Comparison of ENCODE assay signal across 8 cellular contexts in the genomic region with DNA sequence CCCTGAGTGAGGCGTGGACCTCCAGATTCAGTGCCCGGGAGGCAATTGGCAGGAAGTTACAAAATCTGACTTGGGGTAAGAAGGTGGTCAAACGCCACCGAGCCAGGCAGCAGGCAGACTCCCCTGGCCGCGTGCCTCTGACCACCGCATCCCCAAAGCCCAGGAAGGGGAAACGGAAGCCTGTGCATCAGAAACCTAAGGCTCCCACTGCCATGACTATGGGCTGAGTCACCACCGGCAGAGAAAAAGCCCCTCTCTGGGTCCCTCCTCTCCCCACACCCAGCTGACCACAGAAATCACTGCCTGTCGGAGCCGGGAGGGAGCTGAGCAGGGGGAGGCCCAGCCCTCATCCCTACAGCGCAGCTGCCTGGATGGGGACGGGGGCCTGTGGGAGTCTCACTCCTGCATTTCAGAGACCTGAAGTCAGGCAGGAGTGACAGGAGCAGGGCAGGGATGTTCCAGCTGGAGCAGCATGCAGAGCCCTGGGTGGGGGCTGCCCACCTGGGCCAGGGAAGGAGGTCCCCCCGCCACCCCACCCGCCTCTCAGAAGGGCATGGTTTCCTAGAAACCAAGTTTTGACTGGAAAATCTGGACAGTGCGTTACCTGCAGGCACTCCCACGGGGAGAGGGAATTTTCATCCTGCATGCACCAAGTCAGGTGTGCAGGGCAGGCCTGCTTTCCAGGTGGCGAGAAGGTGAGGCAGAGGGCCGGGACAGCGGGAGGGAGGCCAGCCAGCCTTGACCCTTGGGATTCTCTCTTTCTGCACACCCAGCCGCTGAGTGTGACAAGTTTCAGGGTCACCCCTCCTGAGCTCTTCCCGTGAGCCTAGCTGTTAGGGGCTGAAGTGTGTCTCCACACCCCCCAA.
DNase-seq lines count a peak whose midpoint lies in the region; ATAC-seq and TF ChIP-seq lines count a peak whose summit lies in the region.

No MANE protein-coding gene starts in this region.

- H3K79me2 ChIP-seq in neural progenitor cell (ENCODE audit: low read depth) (no peaks in the 10 kb centered on the region), GM23338 (replicated peaks; ENCODE audit: insufficient read depth) (no peaks in the 10 kb centered on the region)

- H3K9me2 ChIP-seq in GM23338 (ENCODE audit: insufficient read depth): no peaks in the 10 kb centered on the region

- H3K4me1 ChIP-seq in neural progenitor cell (no peaks in the 10 kb centered on the region), GM23338 (ENCODE audit: insufficient read depth) (peaks cover 6% of the 10 kb centered on the region)

- TF ChIP-seq CTCF in neural progenitor cell (IDR thresholded peaks at IDR 0.05) (no peak), GM23338 (conservative IDR thresholded peaks at IDR 0.05; ENCODE audit: low read depth in 2 of 2) (no peak)

- H3K4me3 Mint-ChIP-seq in neural progenitor cell (no peak overlapping the region), GM23338 (no peak overlapping the region)

- H3K36me3 ChIP-seq in neural progenitor cell: no peaks in the 10 kb centered on the region
- peaks cover 23% of the 10 kb centered on the region for H3K36me3 ChIP-seq in GM23338 (ENCODE audit: insufficient read depth)

- H3F3A ChIP-seq in neural progenitor cell (ENCODE audit: low read depth): peaks cover under 1% of the 10 kb centered on the region
- H3F3A ChIP-seq in GM23338 (replicated peaks; ENCODE audit: low read depth): no peaks in the 10 kb centered on the region

- H3K9me3 ChIP-seq in neural progenitor cell (ENCODE audit: low read depth): peaks cover 4% of the 10 kb centered on the region

- H4K20me1 ChIP-seq in neural progenitor cell (ENCODE audit: low read depth) (no peaks in the 10 kb centered on the region), GM23338 (replicated peaks; ENCODE audit: insufficient read depth) (no peaks in the 10 kb centered on the region)

- H3K36me3 Mint-ChIP-seq in neural progenitor cell: peaks cover 13% of the 10 kb centered on the region
- H3K36me3 Mint-ChIP-seq in GM23338 (ENCODE audit: low read depth): peaks cover 63% of the 10 kb centered on the region

- H3K4me2 ChIP-seq in neural progenitor cell (no peak overlapping the region), GM23338 (no peak overlapping the region)

- H3K4me1 Mint-ChIP-seq in neural progenitor cell: peaks cover 16% of the 10 kb centered on the region
- peaks cover 15% of the 10 kb centered on the region for H3K4me1 Mint-ChIP-seq in GM23338

- DNase-seq in H4 (ENCODE audit: low spot score) (peak; percentile 95), dermis microvascular lymphatic vessel endothelial cell (ENCODE audit: low read depth in 2 of 2) (peak; percentile 76 to 98), neural progenitor cell (ENCODE audit: low spot score) (no peak), GM23338 (ENCODE audit: low spot score) (no peak), NCI-H146 treated with DMSO at 0.1 percent for 48 hours (lab: John Stamatoyannopoulos, UW; ENCODE audit: unreplicated experiment) (no peak)

- H3K27ac ChIP-seq in neural progenitor cell: no peak overlapping the region
- no peak overlapping the region for H3K27ac ChIP-seq in GM23338 (ENCODE audit: low read depth)

- no peak overlapping the region for H3K4me3 ChIP-seq in neural progenitor cell
- no peak overlapping the region for H3K4me3 ChIP-seq in GM23338

- peaks cover 2% of the 10 kb centered on the region for H3K27me3 Mint-ChIP-seq in neural progenitor cell (ENCODE audit: insufficient read depth, low read depth)
- peaks cover 8% of the 10 kb centered on the region for H3K27me3 Mint-ChIP-seq in GM23338 (ENCODE audit: insufficient read depth, low read depth, poor library complexity)

- no peak overlapping the region for H3K9ac ChIP-seq in neural progenitor cell

- ATAC-seq in SK-N-SH treated with all-trans-retinoic acid at 6 μM for 48 hours: peak; percentile 87
- no peak; the same call in 1 of the 3 replicates for ATAC-seq in GM23338
- ATAC-seq in HG03280 (IDR thresholded peaks at IDR 0.05; ENCODE audit: unreplicated experiment): no peak
- no peak for ATAC-seq in GM21528 (IDR thresholded peaks at IDR 0.05; ENCODE audit: low FRiP score, unreplicated experiment)

- no peaks in the 10 kb centered on the region for H3K27me3 ChIP-seq in neural progenitor cell
- H3K27me3 ChIP-seq in GM23338 (ENCODE audit: insufficient read depth): no peaks in the 10 kb centered on the region

- H3K9me3 Mint-ChIP-seq in neural progenitor cell: peaks cover 7% of the 10 kb centered on the region
- H3K9me3 Mint-ChIP-seq in GM23338: peaks cover 26% of the 10 kb centered on the region

- H3K27ac Mint-ChIP-seq in neural progenitor cell (peak overlapping the region; percentile 91), GM23338 (no peak overlapping the region)

- no peak overlapping the region for H2AFZ ChIP-seq in neural progenitor cell (replicated peaks)
- no peak overlapping the region for H2AFZ ChIP-seq in GM23338

TF ChIP-seq in SK-N-SH treated with all-trans-retinoic acid at 6 μM for 48 hours, 23 proteins besides CTCF, POLR2A, EP300 and RAD21:
- TF ChIP-seq TOX (CRISPR knock-in tag; IDR thresholded peaks at IDR 0.05; ENCODE audit: borderline replicate concordance) (no peak), GLIS3 (CRISPR knock-in tag; IDR thresholded peaks at IDR 0.05) (no peak), ZC3H10 (CRISPR knock-in tag; IDR thresholded peaks at IDR 0.05) (no peak), TCF4 (CRISPR knock-in tag; IDR thresholded peaks at IDR 0.05; ENCODE audit: borderline replicate concordance) (no peak), ARNTL (CRISPR knock-in tag; IDR thresholded peaks at IDR 0.05; ENCODE audit: borderline replicate concordance, low read depth) (no peak), SNAI2 (CRISPR knock-in tag; IDR thresholded peaks at IDR 0.05) (no peak), RARB (CRISPR knock-in tag; IDR thresholded peaks at IDR 0.05) (no peak), ISL1 (CRISPR knock-in tag; IDR thresholded peaks at IDR 0.05) (no peak), ZNF70 (CRISPR knock-in tag; IDR thresholded peaks at IDR 0.05) (no peak), PPARA (CRISPR knock-in tag; IDR thresholded peaks at IDR 0.05; ENCODE audit: borderline replicate concordance) (no peak), BACH2 (CRISPR knock-in tag; IDR thresholded peaks at IDR 0.05; ENCODE audit: borderline replicate concordance) (no peak), ZFP3 (CRISPR knock-in tag; IDR thresholded peaks at IDR 0.05) (no peak), ZNF565 (CRISPR knock-in tag; conservative IDR thresholded peaks at IDR 0.05; ENCODE audit: low read depth) (no peak), CSRNP3 (CRISPR knock-in tag; IDR thresholded peaks at IDR 0.05) (no peak), ESRRG (CRISPR knock-in tag; IDR thresholded peaks at IDR 0.05) (no peak)

TF ChIP-seq in GM23338, 12 proteins besides CTCF, POLR2A, EP300 and RAD21:
- no peak for TF ChIP-seq NANOG (IDR thresholded peaks at IDR 0.05; ENCODE audit: borderline replicate concordance)
- TF ChIP-seq POLR2AphosphoS5 (IDR thresholded peaks at IDR 0.05; ENCODE audit: low read depth): no peak
- TF ChIP-seq ZNF114 (CRISPR knock-in tag; IDR thresholded peaks at IDR 0.05): no peak
- no peak for TF ChIP-seq EZH2 (IDR thresholded peaks at IDR 0.05; ENCODE audit: low read depth, unreplicated experiment)

Comparison
In these comparisons a context has a peak if more than half of its experiments do, and no peak if none do; other contexts are left out.
1. DNase-seq: peak in H4 (single experiment) and dermis microvascular lymphatic vessel endothelial cell (2 of 2); none in neural progenitor cell (single experiment), GM23338 (single experiment) and NCI-H146 treated with DMSO at 0.1 percent for 48 hours (single experiment).